Comparison of ENCODE assay signal across 18 cellular contexts in genomic region chr11:34975482-34975881, GRCh38. TPM values are rescaled to one million over a fixed set of nuclear protein-coding genes. Genes with fewer than 3 reads are reported as not detected.
A peak's percentile ranks its signal among the peaks of the same experiment; 100 is the strongest.
DNase-seq lines count a peak whose midpoint lies in the region; ATAC-seq and TF ChIP-seq lines count a peak whose summit lies in the region.
"Had no signal": no experiment of that assay in that cellular context is flagged by ENCODE, and none has a peak within 500 bp of the region (broad histone marks: within the 10 kb centered on the region; RNA-seq: fewer than 3 reads in every experiment).

No MANE protein-coding gene starts in this region.

- H2BK120ac ChIP-seq in IMR-90 (ENCODE audit: low read depth, low read length) (peak overlapping the region; percentile 97), mesenchymal stem cell (ENCODE audit: low read depth, low read length) (no peak overlapping the region)

- H2BK15ac ChIP-seq in IMR-90 (ENCODE audit: low read depth, low read length) (peak overlapping the region; percentile 94), mesenchymal stem cell (ENCODE audit: low read depth, poor library complexity, severe bottlenecking) (no peak overlapping the region)

- peaks cover 40% of the 10 kb centered on the region for H3K4me1 Mint-ChIP-seq in Calu3 (ENCODE audit: low read depth, unreplicated experiment)

- H3K4me1 ChIP-seq in IMR-90 (ENCODE audit: control insufficient read depth, insufficient read depth, low read length) (peaks cover 23% of the 10 kb centered on the region), mammary epithelial cell (ENCODE audit: insufficient read depth, low read length) (peaks cover 35% of the 10 kb centered on the region), mesenchymal stem cell (ENCODE audit: control insufficient read depth, insufficient read depth, low read depth, low read length) (peaks cover 2% of the 10 kb centered on the region)

- peak overlapping the region; percentile 99 for H3K18ac ChIP-seq in IMR-90 (ENCODE audit: low read depth, low read length)
- H3K18ac ChIP-seq in mesenchymal stem cell (ENCODE audit: low read depth in 1 of 2, low read length in 2 of 2): peak overlapping the region; percentile 52 to 79

- H3K27me3 ChIP-seq in IMR-90 (ENCODE audit: control insufficient read depth, insufficient read depth, low read length) (no peaks in the 10 kb centered on the region), mammary epithelial cell (ENCODE audit: insufficient read depth, low read length) (no peaks in the 10 kb centered on the region), mesenchymal stem cell (ENCODE audit: control insufficient read depth in 1 of 2, insufficient read depth in 1 of 2, low read length in 2 of 2) (no peaks in the 10 kb centered on the region)
- H3K27me3 ChIP-seq: esophagus muscularis mucosa, right atrium auricular region had no signal

- H3K79me2 ChIP-seq in mammary epithelial cell (ENCODE audit: insufficient read depth, low read length): peaks cover 7% of the 10 kb centered on the region

- no peaks in the 10 kb centered on the region for H3K27me3 Mint-ChIP-seq in Calu3 (ENCODE audit: unreplicated experiment)
- H3K27me3 Mint-ChIP-seq: activated naive CD8-positive, alpha-beta T cell treated with anti-CD3 and anti-CD28 coated beads, Interleukin-2, amount 10 ng/mL, durations not matched to agents 7 days and 5 days; brain had no signal

- H2AK9ac ChIP-seq in IMR-90 (replicated peaks; ENCODE audit: low read depth, low read length, poor library complexity): no peak overlapping the region

- H3K27ac Mint-ChIP-seq in Calu3 (ENCODE audit: unreplicated experiment): peak overlapping the region; percentile 46
- H3K27ac Mint-ChIP-seq: activated naive CD8-positive, alpha-beta T cell treated with anti-CD3 and anti-CD28 coated beads, Interleukin-2, amount 10 ng/mL, durations not matched to agents 7 days and 5 days; brain had no signal

- peak overlapping the region; percentile 12 for H3K14ac ChIP-seq in IMR-90 (replicated peaks; ENCODE audit: low read depth, low read length)
- no peak overlapping the region for H3K14ac ChIP-seq in mesenchymal stem cell (ENCODE audit: low read length in 2 of 2)

- H2BK5ac ChIP-seq in IMR-90 (ENCODE audit: low read depth, low read length, poor library complexity, severe bottlenecking) (peak overlapping the region; percentile 91), mesenchymal stem cell (ENCODE audit: low read depth, low read length, poor library complexity, severe bottlenecking) (no peak overlapping the region)

- H2AK5ac ChIP-seq in IMR-90 (ENCODE audit: low read depth, low read length) (peak overlapping the region; percentile 81), mesenchymal stem cell (ENCODE audit: low read length, severe bottlenecking) (peak overlapping the region; percentile 77)

- POLR2A ChIA-PET in IMR-90 (lab: Charles Lee; ENCODE audit: unreplicated experiment) (no interaction called here), GM10248 (lab: Yijun Ruan, JAX) (no interaction called here)

- H3K79me1 ChIP-seq in IMR-90 (ENCODE audit: low read depth in 1 of 2, low read length in 2 of 2) (peaks cover 22 to 32% of the 10 kb centered on the region in 2 experiments), mesenchymal stem cell (replicated peaks; ENCODE audit: low read length, poor library complexity, severe bottlenecking) (peaks cover 5% of the 10 kb centered on the region)

- intact Hi-C loops in Calu3 (cut with micrococcal nuclease; ENCODE audit: unreplicated experiment) (loop anchor here (5.0 kb wide), 1 partner anchor 48 kb away; no protein-coding TSS in a partner anchor), IMR-90 (cut with micrococcal nuclease) (loop anchor here (5.0 kb wide), 1 partner anchor 217 kb away; no protein-coding TSS in a partner anchor), mammary epithelial cell (cut with micrococcal nuclease) (no loop called here), Right ventricle myocardium superior (cut with DNase I) (no loop called here)

- peaks cover 9% of the 10 kb centered on the region for H3K9me1 ChIP-seq in IMR-90 (ENCODE audit: insufficient read depth, low read length)

- H4K8ac ChIP-seq in IMR-90 (ENCODE audit: low read depth in 2 of 2, low read length in 2 of 2): peak overlapping the region; percentile 86 to 96
- no peak overlapping the region for H4K8ac ChIP-seq in mesenchymal stem cell (ENCODE audit: low read length)

- H3K36me3 ChIP-seq in IMR-90 (ENCODE audit: control insufficient read depth, insufficient read depth, low read length): peaks cover 6% of the 10 kb centered on the region
- peaks cover 6% of the 10 kb centered on the region for H3K36me3 ChIP-seq in mammary epithelial cell (ENCODE audit: insufficient read depth, low read length)
- H3K36me3 ChIP-seq in mesenchymal stem cell (ENCODE audit: control insufficient read depth in 1 of 2, insufficient read depth in 2 of 2, low read depth in 1 of 2, low read length in 2 of 2): peaks cover 0 to 44% of the 10 kb centered on the region in 2 experiments

- TF ChIP-seq CTCF in Calu3 (IDR thresholded peaks at IDR 0.05; ENCODE audit: unreplicated experiment) (no peak), IMR-90 (conservative IDR thresholded peaks at IDR 0.05; ENCODE audit: low read depth, low read length) (no peak), mammary epithelial cell (conservative IDR thresholded peaks at IDR 0.05 in 1 of 2, IDR thresholded peaks at IDR 0.05 in 1 of 2; ENCODE audit: extremely low read depth in 1 of 2, insufficient read depth in 1 of 2, low read depth in 1 of 2, low read length in 2 of 2) (no peak), GM10248 (IDR thresholded peaks at IDR 0.05; ENCODE audit: control extremely low read depth, extremely low read depth, low read depth, missing control alignments) (no peak)

- H3K4me2 ChIP-seq in IMR-90 (ENCODE audit: low read depth, low read length) (peak overlapping the region; percentile 47; the same call in 1 of the 2 replicates), mammary epithelial cell (ENCODE audit: insufficient read depth, low read depth, low read length) (peak overlapping the region; percentile 31), mesenchymal stem cell (ENCODE audit: low read length, poor library complexity, severe bottlenecking) (no peak overlapping the region)

- no peak for ATAC-seq in IMR-90 (ENCODE audit: low read depth)
- no peak for ATAC-seq in Right ventricle myocardium superior (ENCODE audit: poor library complexity)

- H3K36me3 Mint-ChIP-seq in Calu3 (ENCODE audit: insufficient read depth, unreplicated experiment): peaks cover 14% of the 10 kb centered on the region

- CTCF ChIA-PET in Calu3 (lab: Charles Lee) (interaction anchor here (0.7 kb wide), 1 partner anchor 437 kb away, joined by 3 read pairs; no protein-coding TSS in a partner anchor), IMR-90 (lab: Yijun Ruan, JAX) (interaction anchor here (0.9 kb wide), 1 partner anchor 27 kb away, joined by 3 read pairs; no protein-coding TSS in a partner anchor), mammary epithelial cell (lab: Charles Lee; ENCODE audit: low non-redundant PET) (no interaction called here), GM10248 (lab: Yijun Ruan, JAX) (interaction anchor here (1.0 to 2.1 kb wide), 7 partner anchors 9 to 416 kb away, joined by 3 to 8 read pairs (median 4); no protein-coding TSS in a partner anchor)

- H3K4me3 ChIP-seq in IMR-90 (ENCODE audit: insufficient read depth, low read depth, low read length) (no peak overlapping the region), mammary epithelial cell (replicated peaks in 1 of 3; ENCODE audit: insufficient read depth in 1 of 3, low read depth in 2 of 3, low read length in 3 of 3) (no peak overlapping the region), mesenchymal stem cell (ENCODE audit: insufficient read depth in 1 of 2, low read depth in 1 of 2, low read length in 2 of 2) (no peak overlapping the region)
- H3K4me3 ChIP-seq: esophagus muscularis mucosa, right atrium auricular region, SK-N-MC, thoracic aorta had no signal

- peak overlapping the region; percentile 61; the same call in 1 of the 2 replicates for H4K5ac ChIP-seq in IMR-90 (ENCODE audit: low read depth, low read length)

- BruUV-seq in Calu3 (replicated peaks; lab: Mats Ljungman, UMichigan) (no TSS peak), IMR-90 (replicated peaks; lab: Mats Ljungman, UMichigan) (no TSS peak), mammary epithelial cell (replicated peaks; lab: Mats Ljungman, UMichigan) (no TSS peak)

- peak overlapping the region; percentile 88; the same call in 1 of the 2 replicates for H3K4ac ChIP-seq in IMR-90 (ENCODE audit: low read depth, low read length)
- peak overlapping the region in 1 of 2 experiments; percentile 69 for H3K4ac ChIP-seq in mesenchymal stem cell (ENCODE audit: low read depth in 1 of 2, low read length in 2 of 2)

- H4K20me1 ChIP-seq in IMR-90 (ENCODE audit: insufficient read depth, low read length) (no peaks in the 10 kb centered on the region), mammary epithelial cell (ENCODE audit: insufficient read depth, low read length) (no peaks in the 10 kb centered on the region)

- H2AFZ ChIP-seq in IMR-90 (replicated peaks; ENCODE audit: low read length, poor library complexity) (no peak overlapping the region), mammary epithelial cell (ENCODE audit: low read depth, low read length) (no peak overlapping the region), mesenchymal stem cell (ENCODE audit: low read depth, low read length) (no peak overlapping the region)

- TF ChIP-seq POLR2A in IMR-90 (IDR thresholded peaks at IDR 0.05; ENCODE audit: low read depth, low read length): no peak

- no peak overlapping the region for H3K4me3 Mint-ChIP-seq in Calu3 (ENCODE audit: low read depth, unreplicated experiment)
- H3K4me3 Mint-ChIP-seq: activated naive CD8-positive, alpha-beta T cell treated with anti-CD3 and anti-CD28 coated beads, Interleukin-2, amount 10 ng/mL, durations not matched to agents 7 days and 5 days; brain had no signal

- H4K91ac ChIP-seq in IMR-90 (ENCODE audit: insufficient read depth, low read depth, low read length) (peak overlapping the region; percentile 95), mesenchymal stem cell (ENCODE audit: low read length) (no peak overlapping the region)

- WGBS in IMR-90 (ENCODE audit: extremely low coverage in 2 of 2, insufficient read length in 1 of 2), 2 experiments: 100% methylated on average over 1 of the region's 3 CpGs; no CpG with 5 or more reads in 1 of the 2 experiments
- WGBS in mammary epithelial cell (ENCODE audit: low coverage, missing lambda C conversion rate): 81% methylated on average over 3 of the region's 3 CpGs
- WGBS in mesenchymal stem cell: 42% methylated on average over 2 of the region's 3 CpGs

- H2BK20ac ChIP-seq in IMR-90 (ENCODE audit: low read depth, low read length): peak overlapping the region; percentile 70

- DNase-seq in Calu3 (no peak), IMR-90 (no peak), mammary epithelial cell (no peak), mesenchymal stem cell (no peak), Right ventricle myocardium superior (no peak), NCI-H345 (lab: John Stamatoyannopoulos, UW) (no peak), GM10248 (ENCODE audit: extremely low spot score) (no peak), pons (ENCODE audit: low spot score) (no peak)
- DNase-seq: activated CD4-positive, CD25-positive, alpha-beta regulatory T cell treated with anti-CD3 and anti-CD28 coated beads, Interleukin-2, amount 50 U/mL, for 72 hours; activated naive CD8-positive, alpha-beta T cell treated with anti-CD3 and anti-CD28 coated beads, Interleukin-2, amount 10 ng/mL, durations not matched to agents 7 days and 5 days; NCI-H187; T-helper 9 cell had no signal

- dilution Hi-C loops in IMR-90 (cut with HindIII; ENCODE audit: low sequenced_read_pairs, unreplicated experiment) (no loop called here), mammary epithelial cell (cut with HindIII; ENCODE audit: low sequenced_read_pairs) (loop anchor here (5.0 kb wide), 1 partner anchor 48 kb away; no protein-coding TSS in a partner anchor)

- H3K9me3 Mint-ChIP-seq in Calu3 (ENCODE audit: low read depth, unreplicated experiment): no peaks in the 10 kb centered on the region

- H3K9me3 ChIP-seq in IMR-90 (ENCODE audit: control insufficient read depth, insufficient read depth, low read length) (no peaks in the 10 kb centered on the region), mammary epithelial cell (replicated peaks; ENCODE audit: insufficient read depth, low read length) (no peaks in the 10 kb centered on the region), mesenchymal stem cell (ENCODE audit: control insufficient read depth, low read length) (no peaks in the 10 kb centered on the region)
- H3K9me3 ChIP-seq: esophagus muscularis mucosa, right atrium auricular region, thoracic aorta had no signal

- peak overlapping the region; percentile 84 for H3K56ac ChIP-seq in IMR-90 (ENCODE audit: extremely low read depth, insufficient read depth, low read length)

- H2BK12ac ChIP-seq in mesenchymal stem cell (ENCODE audit: low read length in 2 of 2): no peak overlapping the region

- H3K9ac ChIP-seq in IMR-90 (ENCODE audit: low read depth, low read length): peak overlapping the region; percentile 49; the same call in 1 of the 2 replicates
- no peak overlapping the region for H3K9ac ChIP-seq in mammary epithelial cell (ENCODE audit: insufficient read depth, low read length)
- H3K9ac ChIP-seq in mesenchymal stem cell (ENCODE audit: low read length): peak overlapping the region; percentile 71

- no peak for TF ChIP-seq RAD21 in IMR-90 (IDR thresholded peaks at IDR 0.05; ENCODE audit: low read length)

- H3K23ac ChIP-seq in IMR-90 (ENCODE audit: low read depth, low read length) (peak overlapping the region; percentile 4), mesenchymal stem cell (ENCODE audit: low read length in 2 of 2) (no peak overlapping the region)

- H3K27ac ChIP-seq in IMR-90 (ENCODE audit: insufficient read depth, low read length) (peak overlapping the region; percentile 78), mammary epithelial cell (ENCODE audit: insufficient read depth, low read depth, low read length) (peak overlapping the region; percentile 25), mesenchymal stem cell (ENCODE audit: low read length, poor library complexity, severe bottlenecking) (peak overlapping the region; percentile 41)
- H3K27ac ChIP-seq: esophagus muscularis mucosa, HL-60, right atrium auricular region, SK-N-MC, thoracic aorta had no signal

- in situ Hi-C loops in IMR-90 (cut with MboI; ENCODE audit: low sequenced_read_pairs): no loop called here
- in situ Hi-C loops in mammary epithelial cell (cut with MboI; ENCODE audit: low sequenced_read_pairs in 2 of 2): no loop called here

RNA-seq across cellular contexts. Expression of gene PDHX, which starts 59.1 kb away (rescaled TPM):
- 47.6 and 55.9 TPM in 2 replicates for total RNA-seq in Calu3 (2022)
- total RNA-seq in IMR-90 (2012; rRNA removed): 26.7 and 37.2 TPM in 2 replicates
- 18.6 and 19.8 TPM in 2 replicates for polyA plus RNA-seq in IMR-90 (2012; rRNA removed)
- 6.4 and 6.9 TPM in 2 replicates for polyA plus RNA-seq in IMR-90 (2012; cell fraction: cytosol; rRNA removed)
- 5.5 and 20.4 TPM in 2 replicates for polyA plus RNA-seq in IMR-90 (2012; cell fraction: nucleus; rRNA removed; ENCODE audit: low replicate concordance)
- total RNA-seq in mammary epithelial cell: 10 to 100 TPM; 25.2 to 33.4 TPM
- polyA plus RNA-seq in mammary epithelial cell: 17.0 TPM
- 23.2 TPM for polyA minus RNA-seq in mammary epithelial cell
- 38.5 TPM for polyA plus RNA-seq in mesenchymal stem cell (2013, experiment 1 of 2)
- 39.2 TPM for polyA plus RNA-seq in mesenchymal stem cell (2013, experiment 2 of 2)
- total RNA-seq in Right ventricle myocardium superior: 140 TPM

RNA-seq across cellular contexts. Expression of gene APIP, which starts 59.3 kb away (rescaled TPM):
- total RNA-seq in Calu3 (2022): 41.2 and 42.4 TPM in 2 replicates
- 9.9 and 23.1 TPM in 2 replicates for total RNA-seq in IMR-90 (2012; rRNA removed)
- polyA plus RNA-seq in IMR-90 (2012; rRNA removed): 13.9 and 16.6 TPM in 2 replicates
- polyA plus RNA-seq in IMR-90 (2012; cell fraction: cytosol; rRNA removed): 3.9 and 4.0 TPM in 2 replicates
- 1.5 and 13.2 TPM in 2 replicates for polyA plus RNA-seq in IMR-90 (2012; cell fraction: nucleus; rRNA removed; ENCODE audit: low replicate concordance)
- total RNA-seq in mammary epithelial cell: 10 to 100 TPM; 10.7 to 19.0 TPM
- polyA plus RNA-seq in mammary epithelial cell: 8.0 TPM
- not detected for polyA minus RNA-seq in mammary epithelial cell
- 18.4 TPM for polyA plus RNA-seq in mesenchymal stem cell (2013, experiment 1 of 2)
- 19.8 TPM for polyA plus RNA-seq in mesenchymal stem cell (2013, experiment 2 of 2)
- 22.7 TPM for total RNA-seq in Right ventricle myocardium superior

Comparison
In these comparisons a context has a peak if more than half of its experiments do, and no peak if none do; other contexts are left out.
1. H3K27ac ChIP-seq: peak in every context shown above with its lines; median percentile 78 in IMR-90; 41 in mesenchymal stem cell; 25 in mammary epithelial cell.
2. intact Hi-C loops: an anchor here in Calu3 (5.0 kb wide) and IMR-90 (5.0 kb wide); none called in mammary epithelial cell and Right ventricle myocardium superior.